Comparison of ENCODE assay signal across 1 cellular context in the genomic region with DNA sequence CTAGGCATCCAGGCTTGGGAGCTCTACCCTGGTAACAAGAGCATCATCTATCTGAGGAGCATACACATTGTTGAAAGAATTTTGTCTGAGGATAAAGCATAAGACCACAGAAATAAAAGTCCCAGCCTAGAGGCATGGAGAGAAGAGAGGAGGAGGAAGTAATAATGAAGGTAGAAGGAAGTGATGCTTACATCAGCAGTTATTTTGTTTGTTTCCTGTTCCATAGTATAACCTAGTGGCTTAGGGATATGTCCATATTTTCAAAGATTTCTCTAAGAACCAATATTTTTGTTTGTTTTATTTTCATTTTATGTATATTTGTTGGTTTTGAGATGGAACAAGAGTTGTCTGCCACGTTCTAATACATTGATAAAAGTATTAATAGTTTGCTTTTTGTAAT.
A peak's percentile ranks its signal among the peaks of the same experiment; 100 is the strongest.
TF ChIP-seq lines count a peak whose summit lies in the region.

No MANE protein-coding gene starts in this region.

TF ChIP-seq in HepG2, 621 proteins besides CTCF, POLR2A, EP300 and RAD21 (continued from another document):
- TF ChIP-seq THAP9 (CRISPR knock-in tag; IDR thresholded peaks at IDR 0.05; ENCODE audit: borderline replicate concordance) (no peak), KLF15 (CRISPR knock-in tag; IDR thresholded peaks at IDR 0.05; ENCODE audit: borderline replicate concordance) (no peak), MAFF (IDR thresholded peaks at IDR 0.05; ENCODE audit: low read depth, low read length) (peak; percentile 38; the same call in 1 of the 2 replicates), ATRX (CRISPR knock-in tag; IDR thresholded peaks at IDR 0.05; ENCODE audit: borderline replicate concordance) (no peak), ZNF256 (CRISPR knock-in tag; conservative IDR thresholded peaks at IDR 0.05) (no peak), MAX (IDR thresholded peaks at IDR 0.05) (no peak), TSC22D2 (CRISPR knock-in tag; IDR thresholded peaks at IDR 0.05; ENCODE audit: borderline replicate concordance) (no peak), POLR2AphosphoS2 (IDR thresholded peaks at IDR 0.05; ENCODE audit: low read depth, low read length) (no peak), ZNF543 (CRISPR knock-in tag; IDR thresholded peaks at IDR 0.05) (no peak), MAFK (conservative IDR thresholded peaks at IDR 0.05 in 1 of 2, IDR thresholded peaks at IDR 0.05 in 1 of 2; ENCODE audit: low read length in 2 of 2) (peak; percentile 48 to 74), NFAT5 (CRISPR knock-in tag; IDR thresholded peaks at IDR 0.05) (no peak)
